7 cellular contexts compared by ENCODE assay signal in the genomic region with DNA sequence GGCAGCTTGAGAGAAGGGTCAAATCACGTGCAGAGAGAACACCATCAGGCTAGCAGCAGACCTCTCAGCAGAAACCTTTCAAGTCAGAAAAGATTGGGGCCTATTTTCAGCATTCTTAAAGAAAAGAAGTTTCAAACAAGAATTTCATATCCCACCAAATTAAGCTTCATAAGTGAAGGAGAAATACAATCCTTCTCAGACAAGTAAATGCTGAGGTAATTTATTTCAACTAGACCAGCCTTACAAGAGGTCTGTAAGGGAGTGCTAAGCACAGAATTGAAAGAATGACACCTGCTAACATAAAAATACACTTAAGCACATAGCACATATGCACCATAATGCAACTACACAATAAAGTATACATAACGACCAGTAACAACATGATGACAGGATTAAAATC.
"Had no signal": no experiment of that assay in that cellular context is flagged by ENCODE, and none has a peak within 500 bp of the region (broad histone marks: within the 10 kb centered on the region; RNA-seq: fewer than 3 reads in every experiment).

No MANE protein-coding gene starts in this region.

- H3K27ac ChIP-seq: HL-60, KMS-11 had no signal

- H3K4me3 ChIP-seq: K562 had no signal

- ATAC-seq: K562 had no signal

- H3K9ac ChIP-seq: KMS-11 had no signal

- H3K4me2 ChIP-seq: KMS-11 had no signal

- DNase-seq: Karpas-422, KBM-7, KG1 had no signal

- FAIRE-seq: HTR-8/SVneo, K562 had no signal
